1 cellular context compared by ENCODE assay signal in genomic region chr6:125203395-125203794, GRCh38.
A peak's percentile ranks its signal among the peaks of the same experiment; 100 is the strongest.
TF ChIP-seq lines count a peak whose summit lies in the region.

No MANE protein-coding gene starts in this region.

TF ChIP-seq in K562, 482 proteins besides CTCF, POLR2A, EP300 and RAD21 (continued from another document):
- TF ChIP-seq TBP (optimal IDR thresholded peaks at IDR 0.05; ENCODE audit: low read depth, low read length) (peak; percentile 63), MAZ (CRISPR knock-in tag; conservative IDR thresholded peaks at IDR 0.05 in 1 of 2, IDR thresholded peaks at IDR 0.05 in 1 of 2) (no peak), TRIM28 (IDR thresholded peaks at IDR 0.05) (0 out of 2 replicates have a peak, but pooled peaks have one; percentile 60), ARID1B (IDR thresholded peaks at IDR 0.05) (0 out of 2 replicates have a peak, but pooled peaks have one; percentile 9), USF2 (CRISPR knock-in tag; IDR thresholded peaks at IDR 0.05) (peak; percentile 74), NR2C1 (IDR thresholded peaks at IDR 0.05) (no peak), NR2C1 (tag; IDR thresholded peaks at IDR 0.05) (peak; percentile 36; the same call in 1 of the 2 replicates), PPARD (CRISPR knock-in tag; IDR thresholded peaks at IDR 0.05) (no peak), CREB3 (tag; conservative IDR thresholded peaks at IDR 0.05; ENCODE audit: low read depth) (no peak; the same call in 1 of the 2 replicates), FOSL1 (tag; conservative IDR thresholded peaks at IDR 0.05) (0 out of 2 replicates have a peak, but pooled peaks have one; percentile 21), IRF1 (CRISPR knock-in tag; IDR thresholded peaks at IDR 0.05; ENCODE audit: borderline replicate concordance) (no peak), C11orf30 (IDR thresholded peaks at IDR 0.05; ENCODE audit: low read depth) (peak; percentile 92), THRB (CRISPR knock-in tag; conservative IDR thresholded peaks at IDR 0.05) (no peak), HMG20B (CRISPR knock-in tag; IDR thresholded peaks at IDR 0.05) (no peak), NFE2L1 (tag; IDR thresholded peaks at IDR 0.05; ENCODE audit: borderline replicate concordance, low read depth) (peak; percentile 60; the same call in 1 of the 2 replicates), TAL1 (IDR thresholded peaks at IDR 0.05) (no peak), ZZZ3 (IDR thresholded peaks at IDR 0.05) (no peak), CREBBP (IDR thresholded peaks at IDR 0.05; ENCODE audit: low read depth, low read length) (no peak)
